13 cellular contexts compared by ENCODE assay signal in genomic region chr6:156991971-156992370, GRCh38.
DNase-seq lines count a peak whose midpoint lies in the region; ATAC-seq, FAIRE-seq and TF ChIP-seq lines count a peak whose summit lies in the region.
"Had no signal": no experiment of that assay in that cellular context is flagged by ENCODE, and none has a peak within 500 bp of the region (broad histone marks: within the 10 kb centered on the region; RNA-seq: fewer than 3 reads in every experiment).

No MANE protein-coding gene starts in this region.

- CTCF ChIA-PET in K562 (lab: Yijun Ruan, JAX; ENCODE audit: low intra/inter-chr PET ratio), result no interaction called here

- TF ChIP-seq CTCF in cardiac muscle cell (IDR thresholded peaks at IDR 0.05; ENCODE audit: low read depth, low read length) (no peak), heart left ventricle (IDR thresholded peaks at IDR 0.05) (no peak), K562 (IDR thresholded peaks at IDR 0.05 in 2 of 3, conservative IDR thresholded peaks at IDR 0.05 in 1 of 3; ENCODE audit: insufficient read depth in 2 of 3, low read depth in 1 of 3, low read length in 3 of 3) (no peak)

- BruUV-seq in K562 (replicated peaks; lab: Mats Ljungman, UMichigan), result no TSS peak

- H2AFZ ChIP-seq in K562 (ENCODE audit: low read depth, low read length), result no peak overlapping the region

- 59 to 79% (median 67%) methylated on average over 1 of the region's 1 CpG for WGBS in heart left ventricle, 4 donors
- WGBS in K562 (ENCODE audit: insufficient coverage, low coverage, missing lambda C conversion rate), result 38% methylated on average over 1 of the region's 1 CpG

- in situ Hi-C loops in K562 (cut with MboI), result no loop called here

- no peaks in the 10 kb centered on the region for H3K9me3 ChIP-seq in cardiac muscle cell (ENCODE audit: low read depth)
- H3K9me3 ChIP-seq in heart left ventricle, result no peaks in the 10 kb centered on the region
- no peaks in the 10 kb centered on the region for H3K9me3 ChIP-seq in K562 (replicated peaks; ENCODE audit: control insufficient read depth, insufficient read depth, low read depth, low read length)
- H3K9me3 ChIP-seq: thoracic aorta had no signal

- H3K27ac ChIP-seq in cardiac muscle cell (peak overlapping the region; percentile 69), heart left ventricle (no peak overlapping the region), K562 (ENCODE audit: extremely low read depth, low read depth, low read length) (no peak overlapping the region; the same call in 2 of the 3 replicates)
- H3K27ac ChIP-seq: thoracic aorta had no signal

- TF ChIP-seq EP300 in K562 (IDR thresholded peaks at IDR 0.05; ENCODE audit: low read length), result no peak

- H4K20me1 ChIP-seq in K562 (replicated peaks; ENCODE audit: control insufficient read depth, insufficient read depth, low read length), result peaks cover 20% of the 10 kb centered on the region

- H3K4me3 ChIP-seq in cardiac muscle cell, result no peak overlapping the region
- H3K4me3 ChIP-seq in heart left ventricle, result no peak overlapping the region
- H3K4me3 ChIP-seq in K562, result no peak overlapping the region
- H3K4me3 ChIP-seq: thoracic aorta had no signal

- ATAC-seq in heart left ventricle (no peak), K562 (peak; percentile 8; the same call in 2 of the 3 replicates), left lobe of liver (peak; percentile 82), HG03175 (IDR thresholded peaks at IDR 0.05; ENCODE audit: unreplicated experiment) (no peak), GM21381 (IDR thresholded peaks at IDR 0.05; ENCODE audit: unreplicated experiment) (no peak)
- ATAC-seq: activated CD4-positive, CD25-positive, alpha-beta regulatory T cell treated with anti-CD3 and anti-CD28 coated beads, Interleukin-2, amount 50 U/mL, for 24 hours had no signal

- H3K36me3 ChIP-seq in cardiac muscle cell, result no peaks in the 10 kb centered on the region
- no peaks in the 10 kb centered on the region for H3K36me3 ChIP-seq in heart left ventricle
- H3K36me3 ChIP-seq in K562 (ENCODE audit: control insufficient read depth, insufficient read depth, low read length), result no peaks in the 10 kb centered on the region
- H3K36me3 ChIP-seq: thoracic aorta had no signal

- TF ChIP-seq POLR2A in heart left ventricle (IDR thresholded peaks at IDR 0.05) (no peak), K562 (conservative IDR thresholded peaks at IDR 0.05) (no peak)

- FAIRE-seq in K562 (lab: Jason Lieb, UNC), result no peak

- DNase-seq in cardiac muscle cell (ENCODE audit: low read depth in 1 of 2, low spot score in 1 of 2), result peak in 1 of 2 donors; percentile 12
- DNase-seq in heart left ventricle, result no peak
- no peak for DNase-seq in K562 (ENCODE audit: extremely low read depth in 1 of 4, low spot score in 3 of 4)
- DNase-seq in left lobe of liver (ENCODE audit: low spot score), result no peak
- no peak for DNase-seq in stimulated activated CD8-positive, alpha-beta memory T cell treated with anti-CD3 and anti-CD28 coated beads, Interleukin-4, amount 100 ng/mL, for 48 hours
- no peak for DNase-seq in RKO (ENCODE audit: low spot score)
- DNase-seq: amniotic stem cell, DMS153, NCI-H2171 had no signal

- peaks cover 19% of the 10 kb centered on the region for H3K4me1 ChIP-seq in cardiac muscle cell (ENCODE audit: low read depth)
- peaks cover 0 to 64% (median 40%) of the 10 kb centered on the region in 12 donors for H3K4me1 ChIP-seq in heart left ventricle
- peaks cover 14 to 34% of the 10 kb centered on the region in 2 experiments for H3K4me1 ChIP-seq in K562 (replicated peaks in 1 of 2; ENCODE audit: control insufficient read depth in 2 of 2, insufficient read depth in 2 of 2, low read length in 2 of 2)

- H3K4me2 ChIP-seq in K562 (ENCODE audit: insufficient read depth, low read length), result no peak overlapping the region

- H3K9me1 ChIP-seq in K562 (ENCODE audit: control insufficient read depth, insufficient read depth, low read length), result peaks cover 7% of the 10 kb centered on the region

- intact Hi-C loops in heart left ventricle (cut with DNase I), result no loop called here
- intact Hi-C loops in K562 (cut with micrococcal nuclease), result no loop called here

- H3K27me3 ChIP-seq in cardiac muscle cell (no peaks in the 10 kb centered on the region), heart left ventricle (no peaks in the 10 kb centered on the region), K562 (ENCODE audit: control insufficient read depth in 2 of 2, insufficient read depth in 2 of 2, low read length in 2 of 2) (no peaks in the 10 kb centered on the region)

- TF ChIP-seq RAD21 in K562 (CRISPR knock-in tag; conservative IDR thresholded peaks at IDR 0.05 in 1 of 2, IDR thresholded peaks at IDR 0.05 in 1 of 2), result no peak

- peaks cover 77% of the 10 kb centered on the region for H3K79me2 ChIP-seq in K562 (ENCODE audit: control insufficient read depth, insufficient read depth, low read length)

- POLR2A ChIA-PET in K562 (lab: Yijun Ruan, JAX), result interaction anchor here (0.5 to 1.1 kb wide), 5 partner anchors 11 to 212 kb away, joined by 3 to 6 read pairs (median 3); no protein-coding TSS in a partner anchor

- H3K9ac ChIP-seq in K562 (ENCODE audit: insufficient read depth in 1 of 2, low read depth in 2 of 2, low read length in 2 of 2), result no peak overlapping the region

TF ChIP-seq in K562, 482 proteins besides CTCF, POLR2A, EP300 and RAD21 (continues in another document):
- TF ChIP-seq SRSF3 (IDR thresholded peaks at IDR 0.05; ENCODE audit: insufficient read depth, low read length), result no peak
- TF ChIP-seq AFF1 (IDR thresholded peaks at IDR 0.05; ENCODE audit: low read depth in 1 of 2, partially characterized antibody in 2 of 2), result no peak
- TF ChIP-seq ZEB2 (IDR thresholded peaks at IDR 0.05), result no peak
- no peak for TF ChIP-seq CHD4 (IDR thresholded peaks at IDR 0.05; ENCODE audit: insufficient read depth, insufficient replicate concordance, low read depth, low read length, poor library complexity, severe bottlenecking)
- TF ChIP-seq ZNF592 (IDR thresholded peaks at IDR 0.05), result no peak
- TF ChIP-seq HDGF (IDR thresholded peaks at IDR 0.05), result 0 out of 2 replicates have a peak, but pooled peaks have one; percentile 42

Comparison
In these comparisons a context has a peak if more than half of its experiments do, and no peak if none do; other contexts are left out.
1. ATAC-seq: peak in K562 (single experiment) and left lobe of liver (single experiment); none in heart left ventricle (0 of 4), HG03175 (single experiment) and GM21381 (single experiment).